20 cellular contexts compared by ENCODE assay signal in the genomic region with DNA sequence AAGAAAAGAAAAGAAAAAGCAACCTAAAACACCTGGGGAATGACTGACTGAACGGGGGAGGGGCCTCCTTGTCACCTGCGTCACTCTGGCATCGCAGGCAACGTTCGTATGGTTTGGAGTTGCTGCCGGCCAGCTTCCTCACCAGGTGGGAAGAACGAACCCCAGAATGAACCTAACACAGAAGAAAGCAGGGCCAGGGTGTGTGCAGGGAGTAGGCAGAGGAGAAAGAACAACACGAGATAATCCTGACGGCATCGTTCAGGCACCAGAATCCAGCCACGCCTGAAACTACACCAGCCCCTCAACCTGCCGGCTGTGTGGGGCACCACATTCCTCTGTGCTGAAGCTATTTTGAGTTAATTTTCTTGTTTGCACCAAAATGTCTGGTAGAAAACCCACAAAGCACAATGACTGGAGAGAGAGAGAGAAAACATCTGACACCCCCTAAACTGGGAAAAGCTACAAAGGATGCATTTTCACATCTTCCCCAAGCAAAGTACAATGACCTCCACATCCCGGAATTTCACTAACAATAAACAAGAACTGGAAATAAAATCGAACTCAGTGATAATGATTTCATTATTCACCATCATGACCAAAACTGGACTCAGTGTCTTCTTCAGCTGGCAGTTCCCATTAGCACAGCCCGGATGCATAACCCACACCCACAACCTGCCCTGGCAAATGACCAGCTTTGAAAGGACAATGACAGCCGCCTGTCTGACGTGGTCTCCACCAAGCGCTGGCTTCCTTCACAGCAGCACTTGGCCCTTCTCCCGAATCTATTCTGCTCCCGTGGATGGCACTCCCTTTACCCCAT. TPM values are rescaled to one million over a fixed set of nuclear protein-coding genes. Genes with fewer than 3 reads are reported as not detected.
A peak's percentile ranks its signal among the peaks of the same experiment; 100 is the strongest.
DNase-seq lines count a peak whose midpoint lies in the region; ATAC-seq, FAIRE-seq and TF ChIP-seq lines count a peak whose summit lies in the region.
"Had no signal": no experiment of that assay in that cellular context is flagged by ENCODE, and none has a peak within 500 bp of the region (broad histone marks: within the 10 kb centered on the region; RNA-seq: fewer than 3 reads in every experiment).

No MANE protein-coding gene starts in this region.

- no peak overlapping the region for H3K27ac Mint-ChIP-seq in activated CD8-positive, alpha-beta T cell treated with anti-CD3 and anti-CD28 coated beads for 36 hours
- H3K27ac Mint-ChIP-seq: CD8-positive, alpha-beta T cell; naive thymus-derived CD8-positive, alpha-beta T cell; stimulated activated naive CD8-positive, alpha-beta T cell treated with anti-CD3 and anti-CD28 coated beads, Interleukin-15, Interleukin-2, amounts not matched to agents 100 ng/mL and 50 ng/mL, for 24 hours had no signal

- no peaks in the 10 kb centered on the region for H3K4me1 Mint-ChIP-seq in activated CD8-positive, alpha-beta T cell treated with anti-CD3 and anti-CD28 coated beads for 36 hours (ENCODE audit: low read depth)

- CTCF ChIA-PET in HepG2 (lab: Yijun Ruan, JAX; ENCODE audit: low intra/inter-chr PET ratio, low total read pairs): no interaction called here
- CTCF ChIA-PET in activated CD8-positive, alpha-beta T cell treated with anti-CD3 and anti-CD28 coated beads for 36 hours (lab: Charles Lee): no interaction called here

- no peak overlapping the region for H2AFZ ChIP-seq in HepG2 (ENCODE audit: low read length)
- no peak overlapping the region for H2AFZ ChIP-seq in hepatocyte

- TF ChIP-seq EP300 in HepG2 (IDR thresholded peaks at IDR 0.05; ENCODE audit: low read depth in 2 of 2, low read length in 2 of 2): no peak
- no peak for TF ChIP-seq EP300 in HepG2 (CRISPR knock-in tag; IDR thresholded peaks at IDR 0.05; ENCODE audit: borderline replicate concordance)

- no peak for TF ChIP-seq POLR2A in HepG2 (IDR thresholded peaks at IDR 0.05; ENCODE audit: insufficient read depth in 1 of 2, low read depth in 2 of 2, low read length in 2 of 2)

- H3K4me3 Mint-ChIP-seq in activated CD8-positive, alpha-beta T cell treated with anti-CD3 and anti-CD28 coated beads for 36 hours: no peak overlapping the region
- H3K4me3 Mint-ChIP-seq: CD8-positive, alpha-beta T cell; naive thymus-derived CD8-positive, alpha-beta T cell; stimulated activated naive CD8-positive, alpha-beta T cell treated with anti-CD3 and anti-CD28 coated beads, Interleukin-15, Interleukin-2, amounts not matched to agents 100 ng/mL and 50 ng/mL, for 24 hours had no signal

- POLR2A ChIA-PET in HepG2 (lab: Yijun Ruan, JAX): interaction anchor here (1.5 kb wide), 1 partner anchor 41 kb away, joined by 4 read pairs; a partner anchor contains a TSS
- POLR2A ChIA-PET in activated CD8-positive, alpha-beta T cell treated with anti-CD3 and anti-CD28 coated beads for 36 hours (lab: Charles Lee): no interaction called here

- H3K79me2 ChIP-seq in HepG2 (ENCODE audit: insufficient read depth, low read length): no peaks in the 10 kb centered on the region
- H3K79me2 ChIP-seq in hepatocyte: no peaks in the 10 kb centered on the region

- H3K4me2 ChIP-seq in HepG2 (ENCODE audit: low read depth, low read length) (no peak overlapping the region), hepatocyte (no peak overlapping the region)

- H3K9me2 ChIP-seq in hepatocyte (replicated peaks; ENCODE audit: insufficient read depth): no peaks in the 10 kb centered on the region

- TF ChIP-seq RAD21 in liver (IDR thresholded peaks at IDR 0.05) (peak in 1 of 2 donors; percentile 21), HepG2 (CRISPR knock-in tag; IDR thresholded peaks at IDR 0.05) (no peak)

- H3K36me3 Mint-ChIP-seq in activated CD8-positive, alpha-beta T cell treated with anti-CD3 and anti-CD28 coated beads for 36 hours (ENCODE audit: low read depth): no peaks in the 10 kb centered on the region

- DNase-seq in HepG2 (ENCODE audit: low spot score): no peak
- DNase-seq in frontal cortex (ENCODE audit: low spot score in 2 of 2): peak in 1 of 2 donors; percentile 63
- DNase-seq in mucosa of descending colon: peak in 2 of 3 donors; percentile 23 to 37
- no peak for DNase-seq in NCI-H82 (lab: John Stamatoyannopoulos, UW)
- no peak for DNase-seq in hepatocyte (ENCODE audit: low spot score)
- DNase-seq in activated CD8-positive, alpha-beta T cell treated with anti-CD3 and anti-CD28 coated beads for 36 hours: no peak
- DNase-seq in SHP77 treated with DMSO at 0.1 percent for 48 hours (lab: John Stamatoyannopoulos, UW): no peak
- DNase-seq: activated CD4-positive, alpha-beta T cell treated with anti-CD3 and anti-CD28 coated beads for 1 hour; activated gamma-delta T cell treated with Interleukin-2 at 50 U/mL for 16 hours; aorta; CD8-positive, alpha-beta T cell; KBM-7; naive thymus-derived CD8-positive, alpha-beta T cell; NCI-H1048; NCI-H2171 treated with DMSO at 0.1 percent for 48 hours; uterus had no signal

- intact Hi-C loops in HepG2 (cut with micrococcal nuclease; ENCODE audit: unreplicated experiment): no loop called here
- intact Hi-C loops in mucosa of descending colon (cut with DNase I, micrococcal nuclease): no loop called here
- intact Hi-C loops in activated CD8-positive, alpha-beta T cell treated with anti-CD3 and anti-CD28 coated beads for 36 hours (cut with micrococcal nuclease): no loop called here

- FAIRE-seq in HepG2 (lab: Jason Lieb, UNC) (no peak), frontal cortex (lab: Jason Lieb, UNC) (peak; percentile 76)

- H3K9ac ChIP-seq in liver (ENCODE audit: low read depth in 1 of 2, low read length in 2 of 2) (peak overlapping the region in 1 of 2 donors; percentile 20), HepG2 (ENCODE audit: insufficient read depth, low read depth, low read length) (no peak overlapping the region)

- H3K9me3 Mint-ChIP-seq in activated CD8-positive, alpha-beta T cell treated with anti-CD3 and anti-CD28 coated beads for 36 hours: no peaks in the 10 kb centered on the region
- H3K9me3 Mint-ChIP-seq: CD8-positive, alpha-beta T cell; stimulated activated naive CD8-positive, alpha-beta T cell treated with anti-CD3 and anti-CD28 coated beads, Interleukin-15, Interleukin-2, amounts not matched to agents 100 ng/mL and 50 ng/mL, for 24 hours had no signal

- H3K27me3 Mint-ChIP-seq in activated CD8-positive, alpha-beta T cell treated with anti-CD3 and anti-CD28 coated beads for 36 hours: no peaks in the 10 kb centered on the region
- H3K27me3 Mint-ChIP-seq: naive thymus-derived CD8-positive, alpha-beta T cell; stimulated activated naive CD8-positive, alpha-beta T cell treated with anti-CD3 and anti-CD28 coated beads, Interleukin-15, Interleukin-2, amounts not matched to agents 100 ng/mL and 50 ng/mL, for 24 hours had no signal

- TF ChIP-seq CTCF in liver (IDR thresholded peaks at IDR 0.05; ENCODE audit: low read depth, low read length, missing input control): no peak
- TF ChIP-seq CTCF in HepG2 (CRISPR knock-in tag; IDR thresholded peaks at IDR 0.05): no peak
- no peak for TF ChIP-seq CTCF in mucosa of descending colon (IDR thresholded peaks at IDR 0.05)
- no peak for TF ChIP-seq CTCF in hepatocyte (IDR thresholded peaks at IDR 0.05; ENCODE audit: poor library complexity)
- no peak for TF ChIP-seq CTCF in activated CD8-positive, alpha-beta T cell treated with anti-CD3 and anti-CD28 coated beads for 36 hours (IDR thresholded peaks at IDR 0.05)

- H3K36me3 ChIP-seq in liver (ENCODE audit: control insufficient read depth in 4 of 4, insufficient read depth in 3 of 4, low read depth in 1 of 4, low read length in 3 of 4): no peaks in the 10 kb centered on the region
- H3K36me3 ChIP-seq in HepG2 (replicated peaks in 1 of 2; ENCODE audit: control insufficient read depth in 1 of 2, insufficient read depth in 2 of 2, low read length in 2 of 2): no peaks in the 10 kb centered on the region
- H3K36me3 ChIP-seq in mucosa of descending colon (ENCODE audit: low read depth): no peaks in the 10 kb centered on the region
- no peaks in the 10 kb centered on the region for H3K36me3 ChIP-seq in hepatocyte (replicated peaks; ENCODE audit: insufficient read depth, low read depth)
- H3K36me3 ChIP-seq: uterus had no signal

- H3K4me3 ChIP-seq in liver (ENCODE audit: low read depth in 1 of 3, low read length in 3 of 3) (no peak overlapping the region), HepG2 (replicated peaks in 1 of 3; ENCODE audit: insufficient read depth in 1 of 3, low read depth in 2 of 3, low read length in 3 of 3) (no peak overlapping the region), mucosa of descending colon (no peak overlapping the region), hepatocyte (no peak overlapping the region)
- H3K4me3 ChIP-seq: psoas muscle, uterus had no signal

- H3K27me3 ChIP-seq in liver (ENCODE audit: control insufficient read depth in 4 of 4, insufficient read depth in 4 of 4, low read length in 3 of 4): no peaks in the 10 kb centered on the region
- no peaks in the 10 kb centered on the region for H3K27me3 ChIP-seq in HepG2 (ENCODE audit: control insufficient read depth in 1 of 2, insufficient read depth in 2 of 2, low read length in 2 of 2)
- no peaks in the 10 kb centered on the region for H3K27me3 ChIP-seq in hepatocyte
- H3K27me3 ChIP-seq: uterus had no signal

- H4K20me1 ChIP-seq in HepG2 (ENCODE audit: insufficient read depth, low read length) (no peaks in the 10 kb centered on the region), hepatocyte (ENCODE audit: insufficient read depth, poor library complexity, severe bottlenecking) (no peaks in the 10 kb centered on the region)

- no TSS peak for BruUV-seq in HepG2 (replicated peaks; lab: Mats Ljungman, UMichigan)

- in situ Hi-C loops in HepG2 (cut with HindIII; ENCODE audit: extremely low pct_ligation_motif_present, low pct_unique_long_range_greater_than_20kb): no loop called here

- ATAC-seq in HepG2: no peak
- peak; percentile 68 for ATAC-seq in mucosa of descending colon
- no peak for ATAC-seq in activated CD8-positive, alpha-beta T cell treated with anti-CD3 and anti-CD28 coated beads for 36 hours
- ATAC-seq: CD8-positive, alpha-beta T cell; naive thymus-derived CD8-positive, alpha-beta T cell had no signal

- H3K4me1 ChIP-seq in liver (ENCODE audit: control insufficient read depth in 4 of 4, insufficient read depth in 4 of 4, low read length in 3 of 4) (peaks cover 10 to 16% (median 13%) of the 10 kb centered on the region in 4 donors), HepG2 (ENCODE audit: insufficient read depth, low read length) (peaks cover 18% of the 10 kb centered on the region), mucosa of descending colon (ENCODE audit: low read depth) (peaks cover 24% of the 10 kb centered on the region), hepatocyte (ENCODE audit: insufficient read depth) (no peaks in the 10 kb centered on the region)
- H3K4me1 ChIP-seq: psoas muscle, uterus had no signal

- no peaks in the 10 kb centered on the region for H3K9me3 ChIP-seq in liver (ENCODE audit: control insufficient read depth in 4 of 4, low read length in 3 of 4)
- H3K9me3 ChIP-seq in HepG2 (ENCODE audit: low read length): no peaks in the 10 kb centered on the region
- H3K9me3 ChIP-seq in mucosa of descending colon: no peaks in the 10 kb centered on the region
- H3K9me3 ChIP-seq in hepatocyte (ENCODE audit: low read depth): no peaks in the 10 kb centered on the region
- H3K9me3 ChIP-seq: psoas muscle, uterus had no signal

- 69% methylated on average over 20 of the region's 20 CpGs for WGBS in liver
- 57% methylated on average over 20 of the region's 20 CpGs for WGBS in HepG2 (ENCODE audit: low lambda C conversion rate)
- WGBS in hepatocyte (ENCODE audit: low lambda C conversion rate, missing lambda C conversion rate): 87% methylated on average over 19 of the region's 20 CpGs

- H3K27ac ChIP-seq in liver (ENCODE audit: low read depth in 1 of 2, low read length in 2 of 2) (peak overlapping the region in 1 of 2 donors; percentile 18), HepG2 (ENCODE audit: extremely low read length, insufficient read depth, low read length) (no peak overlapping the region), hepatocyte (no peak overlapping the region)
- H3K27ac ChIP-seq: HL-60, psoas muscle, uterus had no signal

RNA-seq across cellular contexts. Expression of a gene that starts 23.6 kb away (rescaled TPM):
- total RNA-seq in liver (1 to 10 TPM; 2.9 to 9.6 TPM), HepG2 (2016; rRNA removed; fragmentation: Illumina TruSeq; extraction: Trizol) (4.4 and 6.2 TPM in 2 replicates), frontal cortex (18.3 TPM), mucosa of descending colon (10 to 100 TPM; 21.0 to 52.4 (median 23.9) TPM), hepatocyte (20.0 and 22.2 TPM in 2 replicates)
- polyA plus RNA-seq in liver (10 to 100 TPM; 11.4 to 12.1 TPM), HepG2 (2011; rRNA removed) (6.5 and 7.2 TPM in 2 replicates), hepatocyte (22.2 and 27.8 TPM in 2 replicates)
- total RNA-seq in HepG2 (2016; cell fraction: cytosol; rRNA removed; fragmentation: Illumina TruSeq; extraction: Trizol; ENCODE audit: low read depth): 8.6 and 11.9 TPM in 2 replicates
- 6.2 and 7.4 TPM in 2 replicates for total RNA-seq in HepG2 (2016; cell fraction: insoluble cytoplasmic fraction; rRNA removed; fragmentation: Illumina TruSeq; extraction: Trizol)
- total RNA-seq in HepG2 (2016; cell fraction: membrane; rRNA removed; fragmentation: Illumina TruSeq; extraction: Trizol): 18.5 and 22.6 TPM in 2 replicates
- 3.7 TPM in 2 replicates for total RNA-seq in HepG2 (2016; cell fraction: nucleus; rRNA removed; fragmentation: Illumina TruSeq; extraction: Trizol)
- polyA plus RNA-seq in HepG2 (2011; cell fraction: cytosol; rRNA removed): 5.7 and 9.9 TPM in 2 replicates
- polyA plus RNA-seq in HepG2 (2011; cell fraction: nucleus; rRNA removed): 10.8 and 12.6 TPM in 2 replicates
- 6.2 and 7.3 TPM in 2 replicates for polyA plus RNA-seq in HepG2 (2012)
- 25.0 and 26.7 TPM in 2 replicates for polyA plus RNA-seq in HepG2 (2016; cell fraction: cytosol; fragmentation: Illumina TruSeq; extraction: Trizol; ENCODE audit: low read depth)
- polyA plus RNA-seq in HepG2 (2016; cell fraction: insoluble cytoplasmic fraction; fragmentation: Illumina TruSeq; extraction: Trizol; ENCODE audit: low read depth): 7.0 and 7.6 TPM in 2 replicates
- polyA plus RNA-seq in HepG2 (2016; cell fraction: membrane; fragmentation: Illumina TruSeq; extraction: Trizol; ENCODE audit: low read depth): 27.5 and 28.9 TPM in 2 replicates
- polyA plus RNA-seq in HepG2 (2016; cell fraction: nucleus; fragmentation: Illumina TruSeq; extraction: Trizol; ENCODE audit: insufficient read depth, low read depth): 8.7 and 12.0 TPM in 2 replicates
- polyA minus RNA-seq in HepG2 (2011; rRNA and poly(A)+ RNA removed; ENCODE audit: low replicate concordance): 3.1 and 8.9 TPM in 2 replicates
- 1.4 and 3.2 TPM in 2 replicates for polyA minus RNA-seq in HepG2 (2011; cell fraction: cytosol; rRNA and poly(A)+ RNA removed)
- 2.7 TPM in 2 replicates for polyA minus RNA-seq in HepG2 (2011; cell fraction: nucleus; rRNA and poly(A)+ RNA removed)
- 1 to 10 TPM; 1.6 to 3.4 TPM for total RNA-seq in activated CD8-positive, alpha-beta T cell treated with anti-CD3 and anti-CD28 coated beads for 36 hours

RNA-seq across cellular contexts. Expression of a gene that starts 26.6 kb away (rescaled TPM):
- total RNA-seq in liver: 10 to 100 TPM; 28.2 to 40.9 TPM
- 10 to 100 TPM; 25.4 to 30.2 TPM for polyA plus RNA-seq in liver
- total RNA-seq in HepG2 (2016; rRNA removed; fragmentation: Illumina TruSeq; extraction: Trizol): 86.2 and 88.8 TPM in 2 replicates
- 59.9 and 62.3 TPM in 2 replicates for total RNA-seq in HepG2 (2016; cell fraction: cytosol; rRNA removed; fragmentation: Illumina TruSeq; extraction: Trizol; ENCODE audit: low read depth)
- 80.2 and 87.6 TPM in 2 replicates for total RNA-seq in HepG2 (2016; cell fraction: insoluble cytoplasmic fraction; rRNA removed; fragmentation: Illumina TruSeq; extraction: Trizol)
- 148 and 149 TPM in 2 replicates for total RNA-seq in HepG2 (2016; cell fraction: membrane; rRNA removed; fragmentation: Illumina TruSeq; extraction: Trizol)
- total RNA-seq in HepG2 (2016; cell fraction: nucleus; rRNA removed; fragmentation: Illumina TruSeq; extraction: Trizol): 45.2 and 55.4 TPM in 2 replicates
- polyA plus RNA-seq in HepG2 (2011; rRNA removed): 153 and 155 TPM in 2 replicates
- 121 and 131 TPM in 2 replicates for polyA plus RNA-seq in HepG2 (2011; cell fraction: cytosol; rRNA removed)
- polyA plus RNA-seq in HepG2 (2011; cell fraction: nucleus; rRNA removed): 186 and 214 TPM in 2 replicates
- 124 and 164 TPM in 2 replicates for polyA plus RNA-seq in HepG2 (2012)
- polyA plus RNA-seq in HepG2 (2016; cell fraction: cytosol; fragmentation: Illumina TruSeq; extraction: Trizol; ENCODE audit: low read depth): 65.9 and 70.7 TPM in 2 replicates
- 89.4 and 101 TPM in 2 replicates for polyA plus RNA-seq in HepG2 (2016; cell fraction: insoluble cytoplasmic fraction; fragmentation: Illumina TruSeq; extraction: Trizol; ENCODE audit: low read depth)
- 129 and 138 TPM in 2 replicates for polyA plus RNA-seq in HepG2 (2016; cell fraction: membrane; fragmentation: Illumina TruSeq; extraction: Trizol; ENCODE audit: low read depth)
- polyA plus RNA-seq in HepG2 (2016; cell fraction: nucleus; fragmentation: Illumina TruSeq; extraction: Trizol; ENCODE audit: insufficient read depth, low read depth): 81.4 and 81.5 TPM in 2 replicates
- 68.7 and 113 TPM in 2 replicates for polyA minus RNA-seq in HepG2 (2011; rRNA and poly(A)+ RNA removed; ENCODE audit: low replicate concordance)
- 60.7 and 64.4 TPM in 2 replicates for polyA minus RNA-seq in HepG2 (2011; cell fraction: cytosol; rRNA and poly(A)+ RNA removed)
- polyA minus RNA-seq in HepG2 (2011; cell fraction: nucleus; rRNA and poly(A)+ RNA removed): 61.5 and 68.1 TPM in 2 replicates
- 45.2 TPM for total RNA-seq in frontal cortex
- 10 to 100 TPM; 69.0 to 76.0 (median 74.4) TPM for total RNA-seq in mucosa of descending colon
- 95.4 and 112 TPM in 2 replicates for total RNA-seq in hepatocyte
- 74.2 and 82.6 TPM in 2 replicates for polyA plus RNA-seq in hepatocyte
- 100 to 1,000 TPM; 127 to 132 TPM for total RNA-seq in activated CD8-positive, alpha-beta T cell treated with anti-CD3 and anti-CD28 coated beads for 36 hours

RNA-seq across cellular contexts. Expression of a gene that starts 41.6 kb away (rescaled TPM):
- 10 to 100 TPM; 10.1 to 15.5 TPM for total RNA-seq in liver
- 10 to 100 TPM; 10.9 to 11.2 TPM for polyA plus RNA-seq in liver
- total RNA-seq in HepG2 (2016; rRNA removed; fragmentation: Illumina TruSeq; extraction: Trizol): 28.2 and 36.1 TPM in 2 replicates
- total RNA-seq in HepG2 (2016; cell fraction: cytosol; rRNA removed; fragmentation: Illumina TruSeq; extraction: Trizol; ENCODE audit: low read depth): 5.3 and 7.1 TPM in 2 replicates
- 27.6 and 34.8 TPM in 2 replicates for total RNA-seq in HepG2 (2016; cell fraction: insoluble cytoplasmic fraction; rRNA removed; fragmentation: Illumina TruSeq; extraction: Trizol)
- total RNA-seq in HepG2 (2016; cell fraction: membrane; rRNA removed; fragmentation: Illumina TruSeq; extraction: Trizol): 17.5 and 18.4 TPM in 2 replicates
- 16.5 and 21.0 TPM in 2 replicates for total RNA-seq in HepG2 (2016; cell fraction: nucleus; rRNA removed; fragmentation: Illumina TruSeq; extraction: Trizol)
- 22.1 and 22.4 TPM in 2 replicates for polyA plus RNA-seq in HepG2 (2011; rRNA removed)
- 17.7 and 18.3 TPM in 2 replicates for polyA plus RNA-seq in HepG2 (2011; cell fraction: cytosol; rRNA removed)
- 34.0 and 36.3 TPM in 2 replicates for polyA plus RNA-seq in HepG2 (2011; cell fraction: nucleus; rRNA removed)
- 27.4 and 37.9 TPM in 2 replicates for polyA plus RNA-seq in HepG2 (2012)
- polyA plus RNA-seq in HepG2 (2016; cell fraction: cytosol; fragmentation: Illumina TruSeq; extraction: Trizol; ENCODE audit: low read depth): 6.9 and 7.2 TPM in 2 replicates
- 54.4 and 62.2 TPM in 2 replicates for polyA plus RNA-seq in HepG2 (2016; cell fraction: insoluble cytoplasmic fraction; fragmentation: Illumina TruSeq; extraction: Trizol; ENCODE audit: low read depth)
- 14.4 and 14.9 TPM in 2 replicates for polyA plus RNA-seq in HepG2 (2016; cell fraction: membrane; fragmentation: Illumina TruSeq; extraction: Trizol; ENCODE audit: low read depth)
- polyA plus RNA-seq in HepG2 (2016; cell fraction: nucleus; fragmentation: Illumina TruSeq; extraction: Trizol; ENCODE audit: insufficient read depth, low read depth): 57.5 and 59.5 TPM in 2 replicates
- 13.3 and 23.3 TPM in 2 replicates for polyA minus RNA-seq in HepG2 (2011; rRNA and poly(A)+ RNA removed; ENCODE audit: low replicate concordance)
- polyA minus RNA-seq in HepG2 (2011; cell fraction: cytosol; rRNA and poly(A)+ RNA removed): 11.0 and 11.2 TPM in 2 replicates
- 9.8 and 12.2 TPM in 2 replicates for polyA minus RNA-seq in HepG2 (2011; cell fraction: nucleus; rRNA and poly(A)+ RNA removed)
- total RNA-seq in frontal cortex: 24.1 TPM
- total RNA-seq in mucosa of descending colon: 10 to 100 TPM; 30.8 to 36.1 (median 34.8) TPM
- total RNA-seq in hepatocyte: 17.0 and 18.7 TPM in 2 replicates
- 24.0 and 27.4 TPM in 2 replicates for polyA plus RNA-seq in hepatocyte
- total RNA-seq in activated CD8-positive, alpha-beta T cell treated with anti-CD3 and anti-CD28 coated beads for 36 hours: 10 to 100 TPM; 28.3 to 32.8 TPM

Comparison
In these comparisons a context has a peak if more than half of its experiments do, and no peak if none do; other contexts are left out.
1. DNase-seq: peak in mucosa of descending colon (2 of 3); none in HepG2 (single experiment), NCI-H82 (single experiment), hepatocyte (single experiment), activated CD8-positive, alpha-beta T cell treated with anti-CD3 and anti-CD28 coated beads for 36 hours (single experiment) and SHP77 treated with DMSO at 0.1 percent for 48 hours (single experiment).